Comparison of ENCODE assay signal across 20 cellular contexts in the genomic region with DNA sequence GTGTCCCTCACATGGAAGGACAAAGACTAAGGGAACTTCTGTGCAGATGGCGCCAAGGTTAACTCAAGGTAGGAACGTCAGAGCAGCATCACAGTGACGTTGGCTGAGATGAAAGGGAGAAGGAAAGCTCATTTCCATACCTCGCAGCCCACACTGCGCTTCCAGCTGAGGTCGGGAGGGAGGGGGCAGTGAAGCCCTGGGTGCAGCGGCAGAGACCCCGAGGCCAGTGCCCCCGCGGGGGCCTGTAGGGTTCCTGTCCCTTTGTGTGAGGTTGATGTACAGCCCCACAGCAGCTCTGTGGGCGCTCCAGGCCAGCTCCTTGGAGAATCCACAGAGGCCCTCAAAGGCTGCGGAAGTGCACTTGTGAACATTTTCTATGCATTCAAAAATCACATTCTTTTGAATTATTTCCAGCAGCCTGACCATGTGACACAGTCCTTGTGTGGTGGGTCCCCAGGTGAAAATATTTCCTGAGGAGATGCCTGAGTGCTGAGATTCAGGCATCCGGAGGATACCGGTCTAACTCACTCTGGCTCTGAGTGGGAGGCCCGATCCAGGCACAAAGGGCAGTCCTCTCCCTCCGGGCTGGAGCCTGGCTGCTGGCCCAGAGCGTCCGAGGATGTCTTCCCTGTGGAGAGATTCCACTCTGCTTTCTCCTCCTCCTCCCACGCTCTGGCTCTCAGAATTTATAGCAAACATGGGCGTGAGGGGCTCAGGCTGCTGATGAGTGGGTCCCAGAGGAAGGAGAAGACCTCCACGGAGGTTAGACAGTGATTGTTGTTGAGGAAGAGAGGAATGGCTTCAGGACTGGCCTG.
A peak's percentile ranks its signal among the peaks of the same experiment; 100 is the strongest.
DNase-seq lines count a peak whose midpoint lies in the region; ATAC-seq, FAIRE-seq and TF ChIP-seq lines count a peak whose summit lies in the region.
"Had no signal": no experiment of that assay in that cellular context is flagged by ENCODE, and none has a peak within 500 bp of the region (broad histone marks: within the 10 kb centered on the region; RNA-seq: fewer than 3 reads in every experiment).

No MANE protein-coding gene starts in this region.

- H3K4me1 Mint-ChIP-seq in glutamatergic neuron (ENCODE audit: low read depth, unreplicated experiment): peaks cover 6% of the 10 kb centered on the region
- H3K4me1 Mint-ChIP-seq: activated CD4-positive, alpha-beta T cell treated with anti-CD3 and anti-CD28 coated beads, Interleukin-2, amount 10 ng/mL, durations not matched to agents 24 days and 14 days had no signal

- peaks cover 6% of the 10 kb centered on the region for H3K36me3 Mint-ChIP-seq in glutamatergic neuron (ENCODE audit: unreplicated experiment)
- H3K36me3 Mint-ChIP-seq: T-cell had no signal

- H3K4me1 ChIP-seq in HepG2 (ENCODE audit: insufficient read depth, low read length) (no peaks in the 10 kb centered on the region), right lobe of liver (no peaks in the 10 kb centered on the region), muscle layer of colon (ENCODE audit: insufficient read depth, low read length) (peaks cover 16% of the 10 kb centered on the region), skeletal muscle tissue (ENCODE audit: control insufficient read depth in 3 of 3, insufficient read depth in 3 of 3, low read length in 3 of 3) (peaks cover 7 to 16% (median 13%) of the 10 kb centered on the region in 3 donors)
- H3K4me1 ChIP-seq: BE2C, Caco-2, pancreas had no signal

- H3K9me3 ChIP-seq in HepG2 (ENCODE audit: low read length) (no peaks in the 10 kb centered on the region), right lobe of liver (no peaks in the 10 kb centered on the region), muscle layer of colon (ENCODE audit: low read length) (no peaks in the 10 kb centered on the region), skeletal muscle tissue (ENCODE audit: control insufficient read depth in 3 of 3, low read length in 3 of 3) (peaks cover 0 to 2% (median 0%) of the 10 kb centered on the region in 3 donors)
- H3K9me3 ChIP-seq: BE2C, Caco-2, pancreas had no signal

- H3K4me3 Mint-ChIP-seq in glutamatergic neuron (ENCODE audit: unreplicated experiment): no peak overlapping the region
- H3K4me3 Mint-ChIP-seq: activated CD4-positive, alpha-beta T cell treated with anti-CD3 and anti-CD28 coated beads, Interleukin-2, amount 10 ng/mL, durations not matched to agents 24 days and 14 days; T-cell had no signal

- no peak overlapping the region for H3K4me2 ChIP-seq in HepG2 (ENCODE audit: low read depth, low read length)

- H3K27ac Mint-ChIP-seq in glutamatergic neuron (ENCODE audit: unreplicated experiment): no peak overlapping the region
- H3K27ac Mint-ChIP-seq: activated CD4-positive, alpha-beta T cell treated with anti-CD3 and anti-CD28 coated beads, Interleukin-2, amount 10 ng/mL, durations not matched to agents 24 days and 14 days; T-cell had no signal

- no peak for FAIRE-seq in HepG2 (lab: Jason Lieb, UNC)
- FAIRE-seq: bronchial epithelial cell, pancreas had no signal

- no peaks in the 10 kb centered on the region for H3K27me3 Mint-ChIP-seq in glutamatergic neuron (ENCODE audit: unreplicated experiment)

- ATAC-seq in HepG2 (0 out of 3 replicates have a peak, but pooled peaks have one; percentile 28), right lobe of liver (no peak), GM21723 (IDR thresholded peaks at IDR 0.05; ENCODE audit: unreplicated experiment) (no peak)
- ATAC-seq: left lobe of liver, T-cell had no signal

- H3K36me3 ChIP-seq in HepG2 (replicated peaks in 1 of 2; ENCODE audit: control insufficient read depth in 1 of 2, insufficient read depth in 2 of 2, low read length in 2 of 2): no peaks in the 10 kb centered on the region
- no peaks in the 10 kb centered on the region for H3K36me3 ChIP-seq in right lobe of liver
- no peaks in the 10 kb centered on the region for H3K36me3 ChIP-seq in muscle layer of colon (ENCODE audit: insufficient read depth, low read length)
- H3K36me3 ChIP-seq in skeletal muscle tissue (ENCODE audit: control insufficient read depth in 3 of 3, insufficient read depth in 3 of 3, low read length in 3 of 3): no peaks in the 10 kb centered on the region
- H3K36me3 ChIP-seq: BE2C, pancreas had no signal

- TF ChIP-seq POLR2A in HepG2 (IDR thresholded peaks at IDR 0.05; ENCODE audit: insufficient read depth in 1 of 2, low read depth in 2 of 2, low read length in 2 of 2) (no peak), right lobe of liver (IDR thresholded peaks at IDR 0.05) (no peak)

- H3K79me2 ChIP-seq in HepG2 (ENCODE audit: insufficient read depth, low read length): no peaks in the 10 kb centered on the region

- H4K20me1 ChIP-seq in HepG2 (ENCODE audit: insufficient read depth, low read length): no peaks in the 10 kb centered on the region

- H2AFZ ChIP-seq in HepG2 (ENCODE audit: low read length): no peak overlapping the region

- no TSS peak for BruUV-seq in HepG2 (replicated peaks; lab: Mats Ljungman, UMichigan)

- H3K9ac ChIP-seq in HepG2 (ENCODE audit: insufficient read depth, low read depth, low read length) (no peak overlapping the region), muscle layer of colon (ENCODE audit: low read length) (no peak overlapping the region), skeletal muscle tissue (ENCODE audit: low read depth in 1 of 3, low read length in 3 of 3) (peak overlapping the region in 1 of 3 donors; percentile 40)

- intact Hi-C loops in HepG2 (cut with micrococcal nuclease; ENCODE audit: unreplicated experiment) (no loop called here), right lobe of liver (cut with DNase I) (no loop called here)

- TF ChIP-seq RAD21 in HepG2 (CRISPR knock-in tag; IDR thresholded peaks at IDR 0.05): no peak

- TF ChIP-seq EP300 in HepG2 (IDR thresholded peaks at IDR 0.05; ENCODE audit: low read depth in 2 of 2, low read length in 2 of 2) (no peak), HepG2 (CRISPR knock-in tag; IDR thresholded peaks at IDR 0.05; ENCODE audit: borderline replicate concordance) (no peak)

- POLR2A ChIA-PET in HepG2 (lab: Yijun Ruan, JAX): no interaction called here

- H3K27ac ChIP-seq in HepG2 (ENCODE audit: extremely low read length, insufficient read depth, low read length) (no peak overlapping the region), right lobe of liver (no peak overlapping the region), muscle layer of colon (ENCODE audit: low read depth, low read length) (peak overlapping the region; percentile 52), skeletal muscle tissue (ENCODE audit: low read depth, low read length) (peak overlapping the region; percentile 62)
- H3K27ac ChIP-seq: pancreas had no signal

- no peak for DNase-seq in HepG2 (ENCODE audit: low spot score)
- no peak for DNase-seq in right lobe of liver
- no peak for DNase-seq in activated CD4-positive, alpha-beta T cell treated with anti-CD3 and anti-CD28 coated beads, Interleukin-2, amount 50 U/mL, for 1 hour
- DNase-seq in hypothalamus (lab: John Stamatoyannopoulos, UW): no peak
- no peak for DNase-seq in glutamatergic neuron
- DNase-seq: activated CD4-positive, alpha-beta T cell treated with anti-CD3 and anti-CD28 coated beads, Interleukin-2, amount 10 ng/mL, durations not matched to agents 24 days and 14 days; BE2C; Caco-2; dermis blood vessel endothelial cell; foreskin fibroblast; KG1; NCI-H1930; stimulated activated CD4-positive, alpha-beta T cell treated with anti-CD3 and anti-CD28 coated beads, Interleukin-15, amount 100 ng/mL, for 24 hours; T-cell had no signal

- in situ Hi-C loops in HepG2 (cut with HindIII; ENCODE audit: extremely low pct_ligation_motif_present, low pct_unique_long_range_greater_than_20kb): no loop called here

- CTCF ChIA-PET in HepG2 (lab: Yijun Ruan, JAX; ENCODE audit: low intra/inter-chr PET ratio, low total read pairs): no interaction called here

- TF ChIP-seq CTCF in HepG2 (CRISPR knock-in tag; IDR thresholded peaks at IDR 0.05) (no peak), right lobe of liver (IDR thresholded peaks at IDR 0.05) (no peak), glutamatergic neuron (IDR thresholded peaks at IDR 0.05; ENCODE audit: partially characterized antibody, unreplicated experiment) (no peak)

- peaks cover 3 to 28% of the 10 kb centered on the region in 2 experiments; a peak in 3 of 5 replicates for H3K27me3 ChIP-seq in HepG2 (ENCODE audit: control insufficient read depth in 1 of 2, insufficient read depth in 2 of 2, low read length in 2 of 2)
- H3K27me3 ChIP-seq in right lobe of liver: no peaks in the 10 kb centered on the region
- H3K27me3 ChIP-seq in muscle layer of colon (ENCODE audit: control insufficient read depth in 1 of 2, insufficient read depth in 2 of 2, low read length in 2 of 2): no peaks in the 10 kb centered on the region
- peaks cover 2 to 9% (median 3%) of the 10 kb centered on the region in 3 donors for H3K27me3 ChIP-seq in skeletal muscle tissue (ENCODE audit: control insufficient read depth in 3 of 3, insufficient read depth in 3 of 3, low read length in 3 of 3)
- H3K27me3 ChIP-seq: BE2C, pancreas had no signal

- H3K4me3 ChIP-seq in HepG2 (replicated peaks in 1 of 3; ENCODE audit: insufficient read depth in 1 of 3, low read depth in 2 of 3, low read length in 3 of 3): no peak overlapping the region
- no peak overlapping the region for H3K4me3 ChIP-seq in right lobe of liver
- no peak overlapping the region for H3K4me3 ChIP-seq in muscle layer of colon (ENCODE audit: low read depth in 1 of 2, low read length in 2 of 2)
- peak overlapping the region in 1 of 3 donors; percentile 13 for H3K4me3 ChIP-seq in skeletal muscle tissue (ENCODE audit: low read length in 3 of 3)
- H3K4me3 ChIP-seq: pancreas had no signal

- peaks cover 5% of the 10 kb centered on the region for H3K9me3 Mint-ChIP-seq in glutamatergic neuron (ENCODE audit: unreplicated experiment)
- H3K9me3 Mint-ChIP-seq: activated CD4-positive, alpha-beta T cell treated with anti-CD3 and anti-CD28 coated beads, Interleukin-2, amount 10 ng/mL, durations not matched to agents 24 days and 14 days; T-cell had no signal

- whole genome bisulfite sequencing in HepG2 (ENCODE audit: low lambda C conversion rate): 19% methylated on average over 9 of the region's 21 CpGs
- WGBS in right lobe of liver (ENCODE audit: insufficient coverage, low coverage, low lambda C conversion rate, missing lambda C conversion rate): 25% methylated on average over 2 of the region's 21 CpGs

TF ChIP-seq in HepG2, 621 proteins besides CTCF, POLR2A, EP300 and RAD21 (continues in another document):
- TF ChIP-seq NR1H2 (CRISPR knock-in tag; IDR thresholded peaks at IDR 0.05; ENCODE audit: borderline replicate concordance, low read depth): no peak
- TF ChIP-seq CREB1 (IDR thresholded peaks at IDR 0.05): no peak
- TF ChIP-seq CREB1 (CRISPR knock-in tag; IDR thresholded peaks at IDR 0.05): no peak
- no peak for TF ChIP-seq NFRKB (IDR thresholded peaks at IDR 0.05)

Comparison
In these comparisons a context has a peak if more than half of its experiments do, and no peak if none do; other contexts are left out.
1. H3K27ac ChIP-seq: peak in muscle layer of colon (single experiment) and skeletal muscle tissue (single experiment); none in HepG2 (single experiment) and right lobe of liver (0 of 3).